In the genomic region with DNA sequence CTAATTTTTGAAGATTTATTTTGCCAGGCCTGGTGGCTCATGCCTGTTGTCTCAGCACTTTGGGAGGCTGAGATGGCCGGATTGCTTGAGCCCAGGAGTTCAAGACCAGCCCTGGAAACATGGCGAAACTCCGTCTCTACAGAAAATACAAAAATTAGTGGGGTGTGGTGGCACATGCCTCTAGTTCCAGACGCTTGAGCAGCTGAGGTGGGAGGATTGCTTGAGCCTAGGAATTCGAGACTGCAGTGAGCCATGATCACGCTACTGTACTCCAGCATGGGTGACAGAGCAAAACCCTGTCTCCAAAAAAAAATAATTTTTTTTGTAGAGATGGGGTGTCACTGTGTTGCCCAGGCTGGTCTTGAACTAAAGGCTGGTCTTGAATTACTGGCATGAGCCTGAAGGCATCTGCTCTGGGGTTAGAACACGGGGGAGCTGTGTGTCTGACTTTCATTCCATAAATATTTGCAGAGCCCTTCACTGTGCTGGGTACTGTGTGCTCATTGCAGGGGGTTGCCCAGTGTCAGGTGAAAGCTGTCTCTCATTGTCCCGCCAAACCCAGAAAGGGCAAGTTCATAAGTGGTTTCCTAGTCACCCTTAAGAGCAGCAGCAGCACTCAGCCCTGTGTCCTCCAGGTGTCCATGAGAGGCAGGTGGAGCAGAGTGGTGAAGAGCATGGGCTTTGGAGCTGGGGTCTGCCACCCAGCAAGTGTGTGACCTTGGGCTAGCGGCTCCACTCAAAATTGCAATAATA, we compare ENCODE assay signal across 21 cellular contexts. TPM values are rescaled to one million over a fixed set of nuclear protein-coding genes. Genes with fewer than 3 reads are reported as not detected.
A peak's percentile ranks its signal among the peaks of the same experiment; 100 is the strongest.
DNase-seq lines count a peak whose midpoint lies in the region; ATAC-seq and TF ChIP-seq lines count a peak whose summit lies in the region.
"Had no signal": no experiment of that assay in that cellular context is flagged by ENCODE, and none has a peak within 500 bp of the region (broad histone marks: within the 10 kb centered on the region; RNA-seq: fewer than 3 reads in every experiment).

No MANE protein-coding gene starts in this region.

- H3K4me3 Mint-ChIP-seq in neural crest cell: peak overlapping the region; percentile 44
- H3K4me3 Mint-ChIP-seq: activated CD8-positive, alpha-beta memory T cell treated with anti-CD3 and anti-CD28 coated beads, Interleukin-2, amount 10 ng/mL, durations not matched to agents 7 days and 5 days; central memory CD8-positive, alpha-beta T cell; H9; T-helper 2 cell treated with Interferon-gamma antibody and Interleukin-4, amounts not matched to agents 5 μg/mL and 100 μg/mL, for 36 hours had no signal

- peaks cover 15% of the 10 kb centered on the region for H3K4me1 ChIP-seq in BE2C
- peaks cover 48% of the 10 kb centered on the region for H3K4me1 ChIP-seq in GM23248 (ENCODE audit: insufficient read depth)
- peaks cover 36% of the 10 kb centered on the region for H3K4me1 ChIP-seq in OCI-LY1 (ENCODE audit: insufficient read depth, low read length, severe bottlenecking)

- H3K27me3 ChIP-seq in BE2C (no peaks in the 10 kb centered on the region), GM23248 (replicated peaks; ENCODE audit: insufficient read depth) (no peaks in the 10 kb centered on the region), OCI-LY1 (ENCODE audit: insufficient read depth, low read length) (no peaks in the 10 kb centered on the region)
- H3K27me3 ChIP-seq: heart right ventricle, pancreas, suprapubic skin had no signal

- H3K27me3 Mint-ChIP-seq in neural crest cell (ENCODE audit: low read depth): no peaks in the 10 kb centered on the region
- H3K27me3 Mint-ChIP-seq: activated CD8-positive, alpha-beta memory T cell treated with anti-CD3 and anti-CD28 coated beads, Interleukin-2, amount 10 ng/mL, durations not matched to agents 7 days and 5 days; central memory CD8-positive, alpha-beta T cell had no signal

- H3K36me3 ChIP-seq in BE2C: peaks cover 57% of the 10 kb centered on the region
- peaks cover 11% of the 10 kb centered on the region for H3K36me3 ChIP-seq in GM23248 (ENCODE audit: low read depth)
- H3K36me3 ChIP-seq in OCI-LY1 (ENCODE audit: insufficient read depth, low read length): peaks cover 65% of the 10 kb centered on the region

- no peak overlapping the region for H3K27ac Mint-ChIP-seq in neural crest cell (ENCODE audit: unreplicated experiment)
- H3K27ac Mint-ChIP-seq: H9; T-helper 2 cell treated with Interferon-gamma antibody and Interleukin-4, amounts not matched to agents 5 μg/mL and 100 μg/mL, for 36 hours had no signal

- H2AFZ ChIP-seq in GM23248 (no peak overlapping the region), OCI-LY1 (ENCODE audit: low read length) (no peak overlapping the region)

- H3K9me2 ChIP-seq in GM23248 (ENCODE audit: insufficient read depth): no peaks in the 10 kb centered on the region
- H3K9me2 ChIP-seq in OCI-LY1 (ENCODE audit: low read depth, low read length): no peaks in the 10 kb centered on the region

- TF ChIP-seq CTCF in BE2C (IDR thresholded peaks at IDR 0.05; ENCODE audit: low read depth, low read length) (no peak), OCI-LY1 (IDR thresholded peaks at IDR 0.05; ENCODE audit: low read length) (no peak), neural crest cell (conservative IDR thresholded peaks at IDR 0.05) (no peak)

- no peak overlapping the region for H3K9ac ChIP-seq in GM23248
- H3K9ac ChIP-seq in OCI-LY1 (ENCODE audit: low read length): no peak overlapping the region

- peaks cover 36% of the 10 kb centered on the region for H3K4me1 Mint-ChIP-seq in neural crest cell

- H3K36me3 Mint-ChIP-seq in neural crest cell (ENCODE audit: low read depth): peaks cover 14% of the 10 kb centered on the region

- WGBS in GM23248 (ENCODE audit: low coverage in 1 of 2, low lambda C conversion rate in 2 of 2, missing lambda C conversion rate in 2 of 2), 2 experiments: 85 to 88% methylated on average over 9 of the region's 9 CpGs

- DNase-seq in BE2C: no peak
- no peak for DNase-seq in GM23248
- no peak for DNase-seq in neural crest cell (ENCODE audit: low read depth, low spot score)
- DNase-seq in mucosa of gallbladder (ENCODE audit: low spot score): no peak
- no peak for DNase-seq in medulla oblongata (ENCODE audit: extremely low spot score)
- no peak for DNase-seq in stimulated activated CD4-positive, alpha-beta T cell treated with anti-CD3 and anti-CD28 coated beads, Interleukin-1b, Interleukin-23, amount 100 ng/mL, for 48 hours
- DNase-seq: activated CD8-positive, alpha-beta memory T cell treated with anti-CD3 and anti-CD28 coated beads, Interleukin-2, amount 10 ng/mL, durations not matched to agents 7 days and 5 days; activated effector memory CD4-positive, alpha-beta T cell treated with anti-CD3 and anti-CD28 coated beads, Interleukin-2, amount 50 U/mL, for 16 hours; amygdala; H9; stimulated activated CD4-positive, alpha-beta T cell treated with anti-CD3 and anti-CD28 coated beads, Interleukin-4, amount 100 ng/mL, for 4 hours; stimulated activated CD8-positive, alpha-beta memory T cell treated with anti-CD3 and anti-CD28 coated beads, Interleukin-4, amount 100 ng/mL, for 48 hours had no signal

- H3K9me3 ChIP-seq in BE2C (no peaks in the 10 kb centered on the region), GM23248 (ENCODE audit: low read depth) (no peaks in the 10 kb centered on the region), OCI-LY1 (ENCODE audit: low read length) (no peaks in the 10 kb centered on the region)
- H3K9me3 ChIP-seq: heart right ventricle, pancreas, suprapubic skin had no signal

- ATAC-seq in HG03571 (IDR thresholded peaks at IDR 0.05; ENCODE audit: unreplicated experiment): no peak
- ATAC-seq: activated CD4-positive, CD25-positive, alpha-beta regulatory T cell treated with anti-CD3 and anti-CD28 coated beads, Interleukin-2, amount 50 U/mL, for 24 hours; activated CD8-positive, alpha-beta memory T cell treated with anti-CD3 and anti-CD28 coated beads, Interleukin-2, amount 10 ng/mL, durations not matched to agents 7 days and 5 days had no signal

- peak overlapping the region; percentile 43 for H3K27ac ChIP-seq in GM23248
- H3K27ac ChIP-seq in OCI-LY1 (ENCODE audit: low read depth, low read length, poor library complexity, severe bottlenecking): peak overlapping the region; percentile 1
- H3K27ac ChIP-seq: pancreas, suprapubic skin had no signal

- H3K4me2 ChIP-seq in GM23248 (ENCODE audit: unreplicated experiment): peak overlapping the region; percentile 30
- no peak overlapping the region for H3K4me2 ChIP-seq in OCI-LY1 (ENCODE audit: low read length)

- H3K9me3 Mint-ChIP-seq in neural crest cell: no peaks in the 10 kb centered on the region
- H3K9me3 Mint-ChIP-seq: central memory CD8-positive, alpha-beta T cell; H9; T-helper 2 cell treated with Interferon-gamma antibody and Interleukin-4, amounts not matched to agents 5 μg/mL and 100 μg/mL, for 36 hours had no signal

- H3F3A ChIP-seq in GM23248 (ENCODE audit: insufficient read depth) (peaks cover 13% of the 10 kb centered on the region; the same call in 1 of the 2 replicates), OCI-LY1 (ENCODE audit: insufficient read depth, low read length) (no peaks in the 10 kb centered on the region)

- H3K79me2 ChIP-seq in GM23248 (ENCODE audit: insufficient read depth) (peaks cover 97% of the 10 kb centered on the region), OCI-LY1 (ENCODE audit: insufficient read depth, low read length) (peaks cover 21% of the 10 kb centered on the region)

- in situ Hi-C loops in GM23248 (cut with MboI): no loop called here

- peak overlapping the region; percentile 7; the same call in 1 of the 2 replicates for H3K4me3 ChIP-seq in BE2C (ENCODE audit: low read depth, low read length)
- no peak overlapping the region for H3K4me3 ChIP-seq in GM23248
- no peak overlapping the region for H3K4me3 ChIP-seq in OCI-LY1 (ENCODE audit: low read depth, low read length, poor library complexity, severe bottlenecking)
- H3K4me3 ChIP-seq: heart right ventricle, pancreas, suprapubic skin had no signal

- H4K20me1 ChIP-seq in GM23248 (ENCODE audit: insufficient read depth) (peaks cover 11% of the 10 kb centered on the region), OCI-LY1 (ENCODE audit: insufficient read depth, low read length) (no peaks in the 10 kb centered on the region)

RNA-seq across cellular contexts. Expression of a gene that starts 4.7 kb away (rescaled TPM):
- polyA plus RNA-seq in BE2C (2012; ENCODE audit: insufficient read depth, insufficient read length, low read depth): not detected
- not detected in 2 replicates for total RNA-seq in GM23248 (2014; rRNA removed; shearing (Covaris generic))
- not detected in 2 replicates for polyA plus RNA-seq in GM23248 (2016; fragmentation: Nextera tagmentation; extraction: Ambion mirVana)
- total RNA-seq in neural crest cell: not detected in 2 replicates
- 0.46 TPM for total RNA-seq in mucosa of gallbladder
- total RNA-seq: activated CD8-positive, alpha-beta memory T cell treated with anti-CD3 and anti-CD28 coated beads, Interleukin-2, amount 10 ng/mL, durations not matched to agents 7 days and 5 days; H9; SK-MEL-5 had no signal

RNA-seq across cellular contexts. Expression of a gene that starts 5.1 kb away (rescaled TPM):
- 337 TPM for polyA plus RNA-seq in BE2C (2012; ENCODE audit: insufficient read depth, insufficient read length, low read depth)
- total RNA-seq in GM23248 (2014; rRNA removed; shearing (Covaris generic)): 113 and 139 TPM in 2 replicates
- polyA plus RNA-seq in GM23248 (2016; fragmentation: Nextera tagmentation; extraction: Ambion mirVana): 77.3 and 77.9 TPM in 2 replicates
- 32.1 and 34.3 TPM in 2 replicates for total RNA-seq in neural crest cell
- total RNA-seq in mucosa of gallbladder: 38.6 TPM

RNA-seq across cellular contexts. Expression of a gene that starts 23.6 kb away (rescaled TPM):
- 69.7 TPM for polyA plus RNA-seq in BE2C (2012; ENCODE audit: insufficient read depth, insufficient read length, low read depth)
- total RNA-seq in GM23248 (2014; rRNA removed; shearing (Covaris generic)): 12.5 and 13.1 TPM in 2 replicates
- 10.2 and 11.1 TPM in 2 replicates for polyA plus RNA-seq in GM23248 (2016; fragmentation: Nextera tagmentation; extraction: Ambion mirVana)
- 51.0 and 52.8 TPM in 2 replicates for total RNA-seq in neural crest cell
- 131 TPM for total RNA-seq in mucosa of gallbladder
